ENCODE assay signal across 1 cellular context in the genomic region with DNA sequence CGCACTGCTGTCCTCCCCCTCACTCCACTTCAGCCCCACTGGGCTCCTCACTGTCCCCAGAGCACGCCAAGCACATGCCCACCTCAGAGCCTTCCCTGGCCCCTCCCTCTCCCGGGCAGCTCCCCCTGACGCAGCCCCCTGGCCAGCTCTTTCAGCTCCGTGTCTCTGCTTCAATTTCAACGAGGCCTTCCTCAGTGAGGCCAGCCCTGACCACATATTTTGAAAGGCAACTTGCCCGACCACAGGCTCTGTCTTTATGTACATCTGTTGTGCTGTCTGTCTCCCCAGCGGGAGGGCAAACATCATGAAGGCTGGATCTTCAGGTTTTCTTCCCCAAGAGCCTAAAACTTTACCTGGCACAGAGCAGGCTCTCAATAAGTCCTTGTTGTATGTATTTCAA.
TF ChIP-seq lines count a peak whose summit lies in the region.

No MANE protein-coding gene starts in this region.

TF ChIP-seq in IMR-90, 13 proteins besides CTCF, POLR2A, EP300 and RAD21:
- TF ChIP-seq BHLHE40 (IDR thresholded peaks at IDR 0.05; ENCODE audit: low read depth, low read length) (no peak), MAZ (IDR thresholded peaks at IDR 0.05; ENCODE audit: borderline replicate concordance, low read depth, low read length) (no peak), CEBPB (IDR thresholded peaks at IDR 0.05; ENCODE audit: low read depth, low read length) (no peak), FOS (IDR thresholded peaks at IDR 0.05; ENCODE audit: low read depth, low read length) (no peak), MXI1 (IDR thresholded peaks at IDR 0.05; ENCODE audit: borderline replicate concordance, low read depth, low read length) (no peak), NFE2L2 (IDR thresholded peaks at IDR 0.05; ENCODE audit: low read depth, low read length) (no peak), RFX5 (IDR thresholded peaks at IDR 0.05; ENCODE audit: low read depth, low read length) (no peak)
- TF ChIP-seq, protein P1, sequence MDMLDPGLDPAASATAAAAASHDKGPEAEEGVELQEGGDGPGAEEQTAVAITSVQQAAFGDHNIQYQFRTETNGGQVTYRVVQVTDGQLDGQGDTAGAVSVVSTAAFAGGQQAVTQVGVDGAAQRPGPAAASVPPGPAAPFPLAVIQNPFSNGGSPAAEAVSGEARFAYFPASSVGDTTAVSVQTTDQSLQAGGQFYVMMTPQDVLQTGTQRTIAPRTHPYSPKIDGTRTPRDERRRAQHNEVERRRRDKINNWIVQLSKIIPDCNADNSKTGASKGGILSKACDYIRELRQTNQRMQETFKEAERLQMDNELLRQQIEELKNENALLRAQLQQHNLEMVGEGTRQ (IDR thresholded peaks at IDR 0.05; ENCODE audit: low read depth, low read length), result no peak
TF ChIP-seq in IMR-90: peak in this region for 0.
